In genomic region chr13:112522578-112522977, GRCh38 we compare ENCODE assay signal across 2 cellular contexts.
TF ChIP-seq lines count a peak whose summit lies in the region.

No MANE protein-coding gene starts in this region.

TF ChIP-seq in SK-N-SH treated with all-trans-retinoic acid at 6 μM for 48 hours, 23 proteins besides CTCF, POLR2A, EP300 and RAD21 (continued from another document):
- TF ChIP-seq, protein P1, sequence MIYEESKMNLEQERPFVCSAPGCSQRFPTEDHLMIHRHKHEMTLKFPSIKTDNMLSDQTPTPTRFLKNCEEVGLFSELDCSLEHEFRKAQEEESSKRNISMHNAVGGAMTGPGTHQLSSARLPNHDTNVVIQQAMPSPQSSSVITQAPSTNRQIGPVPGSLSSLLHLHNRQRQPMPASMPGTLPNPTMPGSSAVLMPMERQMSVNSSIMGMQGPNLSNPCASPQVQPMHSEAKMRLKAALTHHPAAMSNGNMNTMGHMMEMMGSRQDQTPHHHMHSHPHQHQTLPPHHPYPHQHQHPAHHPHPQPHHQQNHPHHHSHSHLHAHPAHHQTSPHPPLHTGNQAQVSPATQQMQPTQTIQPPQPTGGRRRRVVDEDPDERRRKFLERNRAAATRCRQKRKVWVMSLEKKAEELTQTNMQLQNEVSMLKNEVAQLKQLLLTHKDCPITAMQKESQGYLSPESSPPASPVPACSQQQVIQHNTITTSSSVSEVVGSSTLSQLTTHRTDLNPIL (CRISPR knock-in tag; IDR thresholded peaks at IDR 0.05; ENCODE audit: low read depth), result no peak
- TF ChIP-seq RARB (CRISPR knock-in tag; IDR thresholded peaks at IDR 0.05) (no peak), OSR1 (CRISPR knock-in tag; IDR thresholded peaks at IDR 0.05) (no peak), ZNF8 (CRISPR knock-in tag; IDR thresholded peaks at IDR 0.05) (no peak), ZFP3 (CRISPR knock-in tag; IDR thresholded peaks at IDR 0.05) (no peak), ZC3H10 (CRISPR knock-in tag; IDR thresholded peaks at IDR 0.05) (no peak), ESRRG (CRISPR knock-in tag; IDR thresholded peaks at IDR 0.05) (no peak), ZNF565 (CRISPR knock-in tag; conservative IDR thresholded peaks at IDR 0.05; ENCODE audit: low read depth) (no peak), GLIS3 (CRISPR knock-in tag; IDR thresholded peaks at IDR 0.05) (no peak), TOX (CRISPR knock-in tag; IDR thresholded peaks at IDR 0.05; ENCODE audit: borderline replicate concordance) (no peak), PATZ1 (CRISPR knock-in tag; IDR thresholded peaks at IDR 0.05; ENCODE audit: borderline replicate concordance) (no peak), ZFP30 (CRISPR knock-in tag; IDR thresholded peaks at IDR 0.05) (no peak), ARNTL (CRISPR knock-in tag; IDR thresholded peaks at IDR 0.05; ENCODE audit: borderline replicate concordance, low read depth) (no peak), SNAI2 (CRISPR knock-in tag; IDR thresholded peaks at IDR 0.05) (no peak), BACH2 (CRISPR knock-in tag; IDR thresholded peaks at IDR 0.05; ENCODE audit: borderline replicate concordance) (no peak), ISL1 (CRISPR knock-in tag; IDR thresholded peaks at IDR 0.05) (no peak)

TF ChIP-seq in SK-N-SH, 30 proteins besides CTCF, POLR2A, EP300 and RAD21 (continued from another document):
- TF ChIP-seq REST (IDR thresholded peaks at IDR 0.05; ENCODE audit: low read depth, low read length) (no peak), JUND (IDR thresholded peaks at IDR 0.05) (no peak), ZBTB33 (IDR thresholded peaks at IDR 0.05; ENCODE audit: borderline replicate concordance, low read depth) (no peak), TAF1 (IDR thresholded peaks at IDR 0.05; ENCODE audit: borderline replicate concordance, low read depth, low read length) (no peak), FOXJ3 (CRISPR knock-in tag; IDR thresholded peaks at IDR 0.05) (no peak), GATA2 (CRISPR knock-in tag; IDR thresholded peaks at IDR 0.05) (no peak), IRF3 (IDR thresholded peaks at IDR 0.05; ENCODE audit: low read depth, low read length) (no peak), TCF12 (IDR thresholded peaks at IDR 0.05) (no peak), FOXM1 (IDR thresholded peaks at IDR 0.05; ENCODE audit: low read depth) (no peak)
